1 cellular context compared by ENCODE assay signal in genomic region chr11:61896665-61897386, GRCh38.
TF ChIP-seq lines count a peak whose summit lies in the region.

No MANE protein-coding gene starts in this region.

TF ChIP-seq in Ishikawa, 13 proteins besides CTCF, POLR2A, EP300 and RAD21 (continued from another document):
- TF ChIP-seq REST (IDR thresholded peaks at IDR 0.05; ENCODE audit: low read depth) (no peak), CREB1 (IDR thresholded peaks at IDR 0.05; ENCODE audit: low read depth) (no peak), TAF1 (IDR thresholded peaks at IDR 0.05; ENCODE audit: low read depth) (no peak), USF1 (IDR thresholded peaks at IDR 0.05) (no peak), CEBPB (IDR thresholded peaks at IDR 0.05) (no peak)
TF ChIP-seq in Ishikawa: peak in this region for 2.
